ENCODE assay signal across 13 cellular contexts in the genomic region with DNA sequence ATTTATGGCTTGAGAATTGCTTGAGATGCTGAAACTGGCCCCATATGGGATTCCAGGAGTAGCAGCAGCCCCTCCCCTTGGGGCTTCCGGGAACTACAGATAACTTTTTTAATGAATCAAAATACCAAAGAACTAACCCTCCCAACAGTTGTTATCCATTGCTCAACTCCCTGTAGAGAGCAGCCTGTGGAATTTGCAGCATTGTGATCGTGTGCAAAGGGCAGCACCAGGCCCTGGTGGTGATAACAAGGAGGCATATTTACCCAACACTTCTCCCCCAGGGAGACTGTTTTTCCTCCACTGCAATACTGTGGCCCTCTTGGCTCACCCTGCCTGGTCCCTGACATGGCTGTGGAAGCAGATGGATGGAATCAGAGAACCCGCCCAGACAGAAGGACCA.
DNase-seq lines count a peak whose midpoint lies in the region; ATAC-seq, FAIRE-seq and TF ChIP-seq lines count a peak whose summit lies in the region.
"Had no signal": no experiment of that assay in that cellular context is flagged by ENCODE, and none has a peak within 500 bp of the region (broad histone marks: within the 10 kb centered on the region; RNA-seq: fewer than 3 reads in every experiment).

No MANE protein-coding gene starts in this region.

- H3K36me3 ChIP-seq in SK-N-SH (replicated peaks in 1 of 2; ENCODE audit: control insufficient read depth in 1 of 2, insufficient read depth in 2 of 2, low read length in 1 of 2) (no peaks in the 10 kb centered on the region), cardiac muscle cell (no peaks in the 10 kb centered on the region), mesodermal cell (ENCODE audit: control insufficient read depth, insufficient read depth, low read length) (no peaks in the 10 kb centered on the region), upper lobe of left lung (no peaks in the 10 kb centered on the region)
- H3K36me3 ChIP-seq: esophagus muscularis mucosa had no signal

- no peaks in the 10 kb centered on the region for H3K27me3 ChIP-seq in SK-N-SH (ENCODE audit: insufficient read depth)
- no peaks in the 10 kb centered on the region for H3K27me3 ChIP-seq in cardiac muscle cell
- no peaks in the 10 kb centered on the region for H3K27me3 ChIP-seq in upper lobe of left lung
- H3K27me3 ChIP-seq in foreskin keratinocyte: no peaks in the 10 kb centered on the region
- H3K27me3 ChIP-seq: esophagus muscularis mucosa had no signal

- H3K4me3 ChIP-seq in SK-N-SH (ENCODE audit: low read depth in 2 of 2, low read length in 1 of 2) (no peak overlapping the region), cardiac muscle cell (no peak overlapping the region), mesodermal cell (ENCODE audit: extremely low read depth, insufficient read depth, low read length, poor library complexity, severe bottlenecking) (no peak overlapping the region), upper lobe of left lung (no peak overlapping the region)
- H3K4me3 ChIP-seq: esophagus muscularis mucosa had no signal

- ATAC-seq in upper lobe of left lung (ENCODE audit: low FRiP score in 2 of 2) (peak; percentile 57 to 69), foreskin keratinocyte (no peak)
- ATAC-seq: CD8-positive, alpha-beta T cell; stimulated activated naive CD8-positive, alpha-beta T cell treated with anti-CD3 and anti-CD28 coated beads, Interleukin-15, amount 100 ng/mL, for 72 hours had no signal

- H3K79me2 ChIP-seq in SK-N-SH (ENCODE audit: insufficient read depth): no peaks in the 10 kb centered on the region

- no peak overlapping the region for H2AFZ ChIP-seq in SK-N-SH (ENCODE audit: low read depth)

- TF ChIP-seq RAD21 in SK-N-SH (IDR thresholded peaks at IDR 0.05; ENCODE audit: low read length): 0 out of 2 replicates have a peak, but pooled peaks have one; percentile 4

- TF ChIP-seq EP300 in SK-N-SH (IDR thresholded peaks at IDR 0.05; ENCODE audit: borderline replicate concordance in 1 of 2, low read depth in 1 of 2, low read length in 1 of 2) (no peak), upper lobe of left lung (IDR thresholded peaks at IDR 0.05) (no peak)

- peaks cover 0 to 46% of the 10 kb centered on the region in 2 experiments; a peak in 2 of 4 replicates for H3K4me1 ChIP-seq in SK-N-SH (ENCODE audit: control insufficient read depth in 1 of 2, insufficient read depth in 2 of 2, low read depth in 1 of 2, low read length in 1 of 2)
- H3K4me1 ChIP-seq in cardiac muscle cell (ENCODE audit: low read depth): peaks cover 47% of the 10 kb centered on the region
- H3K4me1 ChIP-seq in mesodermal cell (ENCODE audit: control insufficient read depth, insufficient read depth, low read length, poor library complexity, severe bottlenecking): peaks cover 8% of the 10 kb centered on the region
- H3K4me1 ChIP-seq in upper lobe of left lung: peaks cover 0 to 3% (median 0%) of the 10 kb centered on the region in 4 donors
- no peaks in the 10 kb centered on the region for H3K4me1 ChIP-seq in foreskin keratinocyte

- TF ChIP-seq POLR2A in upper lobe of left lung (IDR thresholded peaks at IDR 0.05): no peak
- TF ChIP-seq POLR2A in GM12891 (IDR thresholded peaks at IDR 0.05; ENCODE audit: low read depth, low read length): no peak

- FAIRE-seq in GM12891 (lab: Jason Lieb, UNC) (no peak), HTR-8/SVneo (lab: Jason Lieb, UNC) (no peak)

- POLR2A ChIA-PET in SK-N-SH (lab: Yijun Ruan, JAX): no interaction called here

- WGBS in SK-N-SH (ENCODE audit: low lambda C conversion rate): 73% methylated on average over 3 of the region's 3 CpGs
- 57 to 59% methylated on average over 2 to 3 of the region's 3 CpGs for WGBS in mesodermal cell (ENCODE audit: insufficient coverage in 2 of 2), 2 experiments
- 32 to 47% methylated on average over 3 of the region's 3 CpGs for WGBS in upper lobe of left lung, 2 donors

- H3F3A ChIP-seq in SK-N-SH (replicated peaks; ENCODE audit: insufficient read depth): no peaks in the 10 kb centered on the region

- no peak for TF ChIP-seq CTCF in SK-N-SH (IDR thresholded peaks at IDR 0.05)
- peak; percentile 26 for TF ChIP-seq CTCF in cardiac muscle cell (IDR thresholded peaks at IDR 0.05; ENCODE audit: low read depth, low read length)
- TF ChIP-seq CTCF in upper lobe of left lung (IDR thresholded peaks at IDR 0.05): peak in 1 of 6 experiments; percentile 11
- TF ChIP-seq CTCF in foreskin keratinocyte (conservative IDR thresholded peaks at IDR 0.05): no peak

- H3K9me2 ChIP-seq in SK-N-SH: no peaks in the 10 kb centered on the region

- H3K9me3 ChIP-seq in SK-N-SH (no peaks in the 10 kb centered on the region), cardiac muscle cell (ENCODE audit: low read depth) (no peaks in the 10 kb centered on the region), mesodermal cell (ENCODE audit: control insufficient read depth, low read length) (no peaks in the 10 kb centered on the region), upper lobe of left lung (no peaks in the 10 kb centered on the region)
- H3K9me3 ChIP-seq: esophagus muscularis mucosa had no signal

- CTCF ChIA-PET in SK-N-SH (lab: Yijun Ruan, JAX): no interaction called here

- H3K4me2 ChIP-seq in SK-N-SH: no peak overlapping the region

- H3K27ac ChIP-seq in SK-N-SH (ENCODE audit: low read depth in 2 of 2, low read length in 1 of 2) (no peak overlapping the region), cardiac muscle cell (peak overlapping the region; percentile 40), mesodermal cell (ENCODE audit: low read depth, low read length, severe bottlenecking) (peak overlapping the region; percentile 60), upper lobe of left lung (no peak overlapping the region), foreskin keratinocyte (no peak overlapping the region)

- H4K20me1 ChIP-seq in SK-N-SH (ENCODE audit: insufficient read depth): no peaks in the 10 kb centered on the region

- no peak overlapping the region for H3K9ac ChIP-seq in SK-N-SH

- no peak for DNase-seq in SK-N-SH
- peak; percentile 42 to 98 for DNase-seq in cardiac muscle cell (ENCODE audit: low read depth in 1 of 2, low spot score in 1 of 2)
- no peak for DNase-seq in upper lobe of left lung
- no peak for DNase-seq in foreskin keratinocyte
- no peak for DNase-seq in GM12891 (ENCODE audit: insufficient read length, low spot score)
- no peak for DNase-seq in HTR-8/SVneo (ENCODE audit: insufficient read length, low spot score)
- DNase-seq: activated CD4-positive, alpha-beta memory T cell treated with anti-CD3 and anti-CD28 coated beads, Interleukin-2, amount 10 ng/mL, durations not matched to agents 7 days and 5 days; activated naive CD4-positive, alpha-beta T cell treated with anti-CD3 and anti-CD28 coated beads for 36 hours; CD8-positive, alpha-beta T cell; OCI-M1; stimulated activated naive CD8-positive, alpha-beta T cell treated with anti-CD3 and anti-CD28 coated beads, Interleukin-15, amount 100 ng/mL, for 72 hours had no signal

TF ChIP-seq in SK-N-SH, 30 proteins besides CTCF, POLR2A, EP300 and RAD21 (continues in another document):
- TF ChIP-seq, protein P1, sequence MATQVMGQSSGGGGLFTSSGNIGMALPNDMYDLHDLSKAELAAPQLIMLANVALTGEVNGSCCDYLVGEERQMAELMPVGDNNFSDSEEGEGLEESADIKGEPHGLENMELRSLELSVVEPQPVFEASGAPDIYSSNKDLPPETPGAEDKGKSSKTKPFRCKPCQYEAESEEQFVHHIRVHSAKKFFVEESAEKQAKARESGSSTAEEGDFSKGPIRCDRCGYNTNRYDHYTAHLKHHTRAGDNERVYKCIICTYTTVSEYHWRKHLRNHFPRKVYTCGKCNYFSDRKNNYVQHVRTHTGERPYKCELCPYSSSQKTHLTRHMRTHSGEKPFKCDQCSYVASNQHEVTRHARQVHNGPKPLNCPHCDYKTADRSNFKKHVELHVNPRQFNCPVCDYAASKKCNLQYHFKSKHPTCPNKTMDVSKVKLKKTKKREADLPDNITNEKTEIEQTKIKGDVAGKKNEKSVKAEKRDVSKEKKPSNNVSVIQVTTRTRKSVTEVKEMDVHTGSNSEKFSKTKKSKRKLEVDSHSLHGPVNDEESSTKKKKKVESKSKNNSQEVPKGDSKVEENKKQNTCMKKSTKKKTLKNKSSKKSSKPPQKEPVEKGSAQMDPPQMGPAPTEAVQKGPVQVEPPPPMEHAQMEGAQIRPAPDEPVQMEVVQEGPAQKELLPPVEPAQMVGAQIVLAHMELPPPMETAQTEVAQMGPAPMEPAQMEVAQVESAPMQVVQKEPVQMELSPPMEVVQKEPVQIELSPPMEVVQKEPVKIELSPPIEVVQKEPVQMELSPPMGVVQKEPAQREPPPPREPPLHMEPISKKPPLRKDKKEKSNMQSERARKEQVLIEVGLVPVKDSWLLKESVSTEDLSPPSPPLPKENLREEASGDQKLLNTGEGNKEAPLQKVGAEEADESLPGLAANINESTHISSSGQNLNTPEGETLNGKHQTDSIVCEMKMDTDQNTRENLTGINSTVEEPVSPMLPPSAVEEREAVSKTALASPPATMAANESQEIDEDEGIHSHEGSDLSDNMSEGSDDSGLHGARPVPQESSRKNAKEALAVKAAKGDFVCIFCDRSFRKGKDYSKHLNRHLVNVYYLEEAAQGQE (IDR thresholded peaks at IDR 0.05; ENCODE audit: low read depth, low read length): no peak
- TF ChIP-seq SIN3A (IDR thresholded peaks at IDR 0.05; ENCODE audit: borderline replicate concordance, low read depth, low read length): no peak

TF ChIP-seq in GM12891, 5 proteins besides CTCF, POLR2A, EP300 and RAD21:
- TF ChIP-seq SPI1 (IDR thresholded peaks at IDR 0.05; ENCODE audit: low read depth, low read length): no peak
- TF ChIP-seq POLR2AphosphoS5 (IDR thresholded peaks at IDR 0.05; ENCODE audit: low read depth, low read length): no peak
- TF ChIP-seq POU2F2 (IDR thresholded peaks at IDR 0.05; ENCODE audit: low read depth, low read length): no peak
- no peak for TF ChIP-seq PAX5 (IDR thresholded peaks at IDR 0.05; ENCODE audit: insufficient read depth, low read length, severe bottlenecking)
- TF ChIP-seq TAF1 (IDR thresholded peaks at IDR 0.05; ENCODE audit: low read depth, low read length): no peak

Comparison
In these comparisons a context has a peak if more than half of its experiments do, and no peak if none do; other contexts are left out.
1. DNase-seq: peak in cardiac muscle cell (2 of 2); none in SK-N-SH (single experiment), upper lobe of left lung (0 of 2), foreskin keratinocyte (0 of 2), GM12891 (single experiment) and HTR-8/SVneo (single experiment).
2. H3K27ac ChIP-seq: peak in cardiac muscle cell (single experiment) and mesodermal cell (single experiment); none in SK-N-SH (0 of 2), upper lobe of left lung (0 of 4) and foreskin keratinocyte (single experiment).